ENCODE assay signal across 8 cellular contexts in genomic region chr10:116538992-116539391, GRCh38. TPM values are rescaled to one million over a fixed set of nuclear protein-coding genes. Genes with fewer than 3 reads are reported as not detected.
"Had no signal": no experiment of that assay in that cellular context is flagged by ENCODE, and none has a peak within 500 bp of the region (broad histone marks: within the 10 kb centered on the region; RNA-seq: fewer than 3 reads in every experiment).

No MANE protein-coding gene starts in this region.

- H3K27ac ChIP-seq: HL-60 had no signal

- H3K27ac Mint-ChIP-seq: GM23338, H9, HFFc6 had no signal

- H3K4me1 Mint-ChIP-seq: IgD-negative memory B cell had no signal

- ATAC-seq: GM23338, HepG2 had no signal

- H3K4me3 ChIP-seq: GM23338 had no signal

- DNase-seq: H9, HFFc6 had no signal

- H3K4me3 Mint-ChIP-seq: GM23338, H9, HFFc6, IgD-negative memory B cell had no signal

RNA-seq across cellular contexts. Expression of gene PNLIP, which starts 6.7 kb away (rescaled TPM):
- total RNA-seq: GM23338, H1, H9, HepG2, HFFc6, HT1080 had no signal
- polyA plus RNA-seq: GM23338, H1, HepG2, IgD-negative memory B cell had no signal

RNA-seq across cellular contexts. Expression of gene PNLIPRP1, which starts 51.8 kb away (rescaled TPM):
- total RNA-seq: GM23338, H1, H9, HepG2, HFFc6, HT1080 had no signal
- polyA plus RNA-seq: H1, HepG2, IgD-negative memory B cell had no signal
